1 cellular context compared by ENCODE assay signal in the genomic region with DNA sequence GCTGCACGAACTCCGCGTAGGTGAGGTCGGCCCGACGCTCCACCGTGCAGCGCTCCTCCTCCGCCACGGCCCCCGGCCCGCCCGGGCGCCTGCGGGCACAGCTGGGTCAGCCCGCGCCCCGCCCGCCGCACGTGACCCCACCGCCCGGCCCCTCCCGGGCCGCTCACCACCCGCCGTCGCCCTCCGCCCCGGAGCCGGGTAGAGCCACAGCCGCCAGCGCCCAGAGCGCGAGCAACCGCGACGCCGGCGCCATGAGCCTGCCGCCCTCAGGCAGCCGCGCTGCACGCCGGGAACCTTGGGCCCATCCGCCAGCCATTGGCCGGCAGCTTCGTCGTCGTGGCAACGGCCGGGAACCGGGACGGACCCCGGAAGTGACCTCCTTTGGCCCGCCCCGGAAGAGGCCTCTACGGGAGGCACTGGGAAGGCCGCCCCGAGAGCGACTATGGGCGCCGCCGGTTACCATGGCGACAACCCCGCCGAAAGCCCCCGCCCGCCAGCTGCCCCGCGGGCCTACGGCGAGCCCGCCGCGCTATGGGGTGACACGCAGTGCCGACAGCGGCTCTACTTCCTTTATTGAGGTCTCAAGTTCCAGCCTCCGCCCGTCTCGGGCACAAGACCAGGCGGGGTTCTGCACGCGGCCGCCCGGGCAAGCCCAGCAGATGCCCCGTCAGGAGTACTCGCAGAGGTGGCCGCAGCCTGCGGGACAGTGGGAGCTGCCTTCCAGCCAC.
TF ChIP-seq lines count a peak whose summit lies in the region.

A gene with protein sequence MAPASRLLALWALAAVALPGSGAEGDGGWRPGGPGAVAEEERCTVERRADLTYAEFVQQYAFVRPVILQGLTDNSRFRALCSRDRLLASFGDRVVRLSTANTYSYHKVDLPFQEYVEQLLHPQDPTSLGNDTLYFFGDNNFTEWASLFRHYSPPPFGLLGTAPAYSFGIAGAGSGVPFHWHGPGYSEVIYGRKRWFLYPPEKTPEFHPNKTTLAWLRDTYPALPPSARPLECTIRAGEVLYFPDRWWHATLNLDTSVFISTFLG (minus strand): TSS at position 268 of the 728 bp plus-strand sequence. CDS start 15 bp downstream, at position 253.

TF ChIP-seq in GM12878, 131 proteins besides CTCF, POLR2A, EP300 and RAD21 (continued from another document and continues in another):
- no peak for TF ChIP-seq BRCA1 (IDR thresholded peaks at IDR 0.05; ENCODE audit: low read depth, low read length)
- TF ChIP-seq YY1 (IDR thresholded peaks at IDR 0.05; ENCODE audit: low read depth, low read length) = peak; percentile 96
- TF ChIP-seq RELA (IDR thresholded peaks at IDR 0.05; ENCODE audit: borderline replicate concordance, partially characterized antibody) = peak; percentile 24
- no peak for TF ChIP-seq ATF7 (IDR thresholded peaks at IDR 0.05; ENCODE audit: low read depth)
- TF ChIP-seq PAX5 (IDR thresholded peaks at IDR 0.05; ENCODE audit: borderline replicate concordance, low read depth, low read length) = peak; percentile 71; the same call in 1 of the 2 replicates
- TF ChIP-seq TARDBP (IDR thresholded peaks at IDR 0.05; ENCODE audit: borderline replicate concordance) = 0 out of 2 replicates have a peak, but pooled peaks have one; percentile 13
- no peak for TF ChIP-seq IRF4 (IDR thresholded peaks at IDR 0.05; ENCODE audit: low read depth, low read length)
- TF ChIP-seq, protein P1, sequence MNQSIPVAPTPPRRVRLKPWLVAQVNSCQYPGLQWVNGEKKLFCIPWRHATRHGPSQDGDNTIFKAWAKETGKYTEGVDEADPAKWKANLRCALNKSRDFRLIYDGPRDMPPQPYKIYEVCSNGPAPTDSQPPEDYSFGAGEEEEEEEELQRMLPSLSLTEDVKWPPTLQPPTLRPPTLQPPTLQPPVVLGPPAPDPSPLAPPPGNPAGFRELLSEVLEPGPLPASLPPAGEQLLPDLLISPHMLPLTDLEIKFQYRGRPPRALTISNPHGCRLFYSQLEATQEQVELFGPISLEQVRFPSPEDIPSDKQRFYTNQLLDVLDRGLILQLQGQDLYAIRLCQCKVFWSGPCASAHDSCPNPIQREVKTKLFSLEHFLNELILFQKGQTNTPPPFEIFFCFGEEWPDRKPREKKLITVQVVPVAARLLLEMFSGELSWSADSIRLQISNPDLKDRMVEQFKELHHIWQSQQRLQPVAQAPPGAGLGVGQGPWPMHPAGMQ (IDR thresholded peaks at IDR 0.05; ENCODE audit: borderline replicate concordance) = no peak
- TF ChIP-seq, protein P2, sequence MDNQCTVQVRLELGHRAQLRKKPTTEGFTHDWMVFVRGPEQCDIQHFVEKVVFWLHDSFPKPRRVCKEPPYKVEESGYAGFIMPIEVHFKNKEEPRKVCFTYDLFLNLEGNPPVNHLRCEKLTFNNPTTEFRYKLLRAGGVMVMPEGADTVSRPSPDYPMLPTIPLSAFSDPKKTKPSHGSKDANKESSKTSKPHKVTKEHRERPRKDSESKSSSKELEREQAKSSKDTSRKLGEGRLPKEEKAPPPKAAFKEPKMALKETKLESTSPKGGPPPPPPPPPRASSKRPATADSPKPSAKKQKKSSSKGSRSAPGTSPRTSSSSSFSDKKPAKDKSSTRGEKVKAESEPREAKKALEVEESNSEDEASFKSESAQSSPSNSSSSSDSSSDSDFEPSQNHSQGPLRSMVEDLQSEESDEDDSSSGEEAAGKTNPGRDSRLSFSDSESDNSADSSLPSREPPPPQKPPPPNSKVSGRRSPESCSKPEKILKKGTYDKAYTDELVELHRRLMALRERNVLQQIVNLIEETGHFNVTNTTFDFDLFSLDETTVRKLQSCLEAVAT (IDR thresholded peaks at IDR 0.05) = no peak
- TF ChIP-seq CHD4 (IDR thresholded peaks at IDR 0.05) = no peak
- no peak for TF ChIP-seq SMAD1 (IDR thresholded peaks at IDR 0.05; ENCODE audit: low read depth, partially characterized antibody)
- TF ChIP-seq ZSCAN29 (IDR thresholded peaks at IDR 0.05) = 0 out of 2 replicates have a peak, but pooled peaks have one; percentile 20
- no peak for TF ChIP-seq NR2C2 (IDR thresholded peaks at IDR 0.05; ENCODE audit: borderline replicate concordance, control insufficient read depth, insufficient read length, low read depth)
- TF ChIP-seq GABPA (IDR thresholded peaks at IDR 0.05; ENCODE audit: low read depth) = peak; percentile 95
- TF ChIP-seq, protein P3, sequence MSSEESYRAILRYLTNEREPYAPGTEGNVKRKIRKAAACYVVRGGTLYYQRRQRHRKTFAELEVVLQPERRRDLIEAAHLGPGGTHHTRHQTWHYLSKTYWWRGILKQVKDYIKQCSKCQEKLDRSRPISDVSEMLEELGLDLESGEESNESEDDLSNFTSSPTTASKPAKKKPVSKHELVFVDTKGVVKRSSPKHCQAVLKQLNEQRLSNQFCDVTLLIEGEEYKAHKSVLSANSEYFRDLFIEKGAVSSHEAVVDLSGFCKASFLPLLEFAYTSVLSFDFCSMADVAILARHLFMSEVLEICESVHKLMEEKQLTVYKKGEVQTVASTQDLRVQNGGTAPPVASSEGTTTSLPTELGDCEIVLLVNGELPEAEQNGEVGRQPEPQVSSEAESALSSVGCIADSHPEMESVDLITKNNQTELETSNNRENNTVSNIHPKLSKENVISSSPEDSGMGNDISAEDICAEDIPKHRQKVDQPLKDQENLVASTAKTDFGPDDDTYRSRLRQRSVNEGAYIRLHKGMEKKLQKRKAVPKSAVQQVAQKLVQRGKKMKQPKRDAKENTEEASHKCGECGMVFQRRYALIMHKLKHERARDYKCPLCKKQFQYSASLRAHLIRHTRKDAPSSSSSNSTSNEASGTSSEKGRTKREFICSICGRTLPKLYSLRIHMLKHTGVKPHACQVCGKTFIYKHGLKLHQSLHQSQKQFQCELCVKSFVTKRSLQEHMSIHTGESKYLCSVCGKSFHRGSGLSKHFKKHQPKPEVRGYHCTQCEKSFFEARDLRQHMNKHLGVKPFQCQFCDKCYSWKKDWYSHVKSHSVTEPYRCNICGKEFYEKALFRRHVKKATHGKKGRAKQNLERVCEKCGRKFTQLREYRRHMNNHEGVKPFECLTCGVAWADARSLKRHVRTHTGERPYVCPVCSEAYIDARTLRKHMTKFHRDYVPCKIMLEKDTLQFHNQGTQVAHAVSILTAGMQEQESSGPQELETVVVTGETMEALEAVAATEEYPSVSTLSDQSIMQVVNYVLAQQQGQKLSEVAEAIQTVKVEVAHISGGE (CRISPR knock-in tag; IDR thresholded peaks at IDR 0.05) = no peak
- TF ChIP-seq SMAD5 (IDR thresholded peaks at IDR 0.05; ENCODE audit: low read depth) = 0 out of 2 replicates have a peak, but pooled peaks have one; percentile 45
- no peak for TF ChIP-seq ZNF622 (IDR thresholded peaks at IDR 0.05)
- no peak for TF ChIP-seq FOXM1 (IDR thresholded peaks at IDR 0.05; ENCODE audit: low read depth, low read length)
- TF ChIP-seq PAX8 (IDR thresholded peaks at IDR 0.05) = no peak
- TF ChIP-seq TAF1 (IDR thresholded peaks at IDR 0.05; ENCODE audit: borderline replicate concordance, low read depth, low read length) = peak; percentile 90
- TF ChIP-seq BACH1 (IDR thresholded peaks at IDR 0.05; ENCODE audit: borderline replicate concordance) = no peak; the same call in 1 of the 2 replicates
- TF ChIP-seq WRNIP1 (IDR thresholded peaks at IDR 0.05; ENCODE audit: borderline replicate concordance, low read depth, low read length) = no peak
- TF ChIP-seq ASH2L (IDR thresholded peaks at IDR 0.05; ENCODE audit: borderline replicate concordance, low read depth) = no peak
- TF ChIP-seq IKZF1 (conservative IDR thresholded peaks at IDR 0.05) = peak; percentile 79; the same call in 1 of the 2 replicates
- no peak for TF ChIP-seq ZNF384 (IDR thresholded peaks at IDR 0.05; ENCODE audit: borderline replicate concordance, low read depth, low read length)
- TF ChIP-seq ZBED1 (IDR thresholded peaks at IDR 0.05; ENCODE audit: borderline replicate concordance) = no peak; the same call in 1 of the 2 replicates
- TF ChIP-seq MEF2A (IDR thresholded peaks at IDR 0.05; ENCODE audit: insufficient read depth, low read depth, low read length) = 0 out of 2 replicates have a peak, but pooled peaks have one; percentile 27
- TF ChIP-seq SMC3 (IDR thresholded peaks at IDR 0.05; ENCODE audit: borderline replicate concordance, low read length) = no peak
- 0 out of 2 replicates have a peak, but pooled peaks have one; percentile 79 for TF ChIP-seq POLR2AphosphoS5 (IDR thresholded peaks at IDR 0.05; ENCODE audit: low read length)
- TF ChIP-seq POLR2AphosphoS2 (IDR thresholded peaks at IDR 0.05; ENCODE audit: low read depth, low read length) = peak; percentile 96
- TF ChIP-seq, protein P4, sequence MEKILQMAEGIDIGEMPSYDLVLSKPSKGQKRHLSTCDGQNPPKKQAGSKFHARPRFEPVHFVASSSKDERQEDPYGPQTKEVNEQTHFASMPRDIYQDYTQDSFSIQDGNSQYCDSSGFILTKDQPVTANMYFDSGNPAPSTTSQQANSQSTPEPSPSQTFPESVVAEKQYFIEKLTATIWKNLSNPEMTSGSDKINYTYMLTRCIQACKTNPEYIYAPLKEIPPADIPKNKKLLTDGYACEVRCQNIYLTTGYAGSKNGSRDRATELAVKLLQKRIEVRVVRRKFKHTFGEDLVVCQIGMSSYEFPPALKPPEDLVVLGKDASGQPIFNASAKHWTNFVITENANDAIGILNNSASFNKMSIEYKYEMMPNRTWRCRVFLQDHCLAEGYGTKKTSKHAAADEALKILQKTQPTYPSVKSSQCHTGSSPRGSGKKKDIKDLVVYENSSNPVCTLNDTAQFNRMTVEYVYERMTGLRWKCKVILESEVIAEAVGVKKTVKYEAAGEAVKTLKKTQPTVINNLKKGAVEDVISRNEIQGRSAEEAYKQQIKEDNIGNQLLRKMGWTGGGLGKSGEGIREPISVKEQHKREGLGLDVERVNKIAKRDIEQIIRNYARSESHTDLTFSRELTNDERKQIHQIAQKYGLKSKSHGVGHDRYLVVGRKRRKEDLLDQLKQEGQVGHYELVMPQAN (conservative IDR thresholded peaks at IDR 0.05) = peak; percentile 74; the same call in 1 of the 2 replicates
- no peak for TF ChIP-seq SMARCA5 (IDR thresholded peaks at IDR 0.05)
- TF ChIP-seq MTA2 (IDR thresholded peaks at IDR 0.05; ENCODE audit: low read depth) = no peak
- TF ChIP-seq HDGF (IDR thresholded peaks at IDR 0.05) = peak; percentile 31; the same call in 1 of the 2 replicates
- no peak for TF ChIP-seq KDM1A (IDR thresholded peaks at IDR 0.05; ENCODE audit: borderline replicate concordance)
- no peak for TF ChIP-seq PML (IDR thresholded peaks at IDR 0.05; ENCODE audit: low read length)
- peak; percentile 76; the same call in 1 of the 2 replicates for TF ChIP-seq ZNF207 (IDR thresholded peaks at IDR 0.05; ENCODE audit: borderline replicate concordance)
- no peak; the same call in 1 of the 2 replicates for TF ChIP-seq LARP7 (IDR thresholded peaks at IDR 0.05)
- TF ChIP-seq, protein P5, sequence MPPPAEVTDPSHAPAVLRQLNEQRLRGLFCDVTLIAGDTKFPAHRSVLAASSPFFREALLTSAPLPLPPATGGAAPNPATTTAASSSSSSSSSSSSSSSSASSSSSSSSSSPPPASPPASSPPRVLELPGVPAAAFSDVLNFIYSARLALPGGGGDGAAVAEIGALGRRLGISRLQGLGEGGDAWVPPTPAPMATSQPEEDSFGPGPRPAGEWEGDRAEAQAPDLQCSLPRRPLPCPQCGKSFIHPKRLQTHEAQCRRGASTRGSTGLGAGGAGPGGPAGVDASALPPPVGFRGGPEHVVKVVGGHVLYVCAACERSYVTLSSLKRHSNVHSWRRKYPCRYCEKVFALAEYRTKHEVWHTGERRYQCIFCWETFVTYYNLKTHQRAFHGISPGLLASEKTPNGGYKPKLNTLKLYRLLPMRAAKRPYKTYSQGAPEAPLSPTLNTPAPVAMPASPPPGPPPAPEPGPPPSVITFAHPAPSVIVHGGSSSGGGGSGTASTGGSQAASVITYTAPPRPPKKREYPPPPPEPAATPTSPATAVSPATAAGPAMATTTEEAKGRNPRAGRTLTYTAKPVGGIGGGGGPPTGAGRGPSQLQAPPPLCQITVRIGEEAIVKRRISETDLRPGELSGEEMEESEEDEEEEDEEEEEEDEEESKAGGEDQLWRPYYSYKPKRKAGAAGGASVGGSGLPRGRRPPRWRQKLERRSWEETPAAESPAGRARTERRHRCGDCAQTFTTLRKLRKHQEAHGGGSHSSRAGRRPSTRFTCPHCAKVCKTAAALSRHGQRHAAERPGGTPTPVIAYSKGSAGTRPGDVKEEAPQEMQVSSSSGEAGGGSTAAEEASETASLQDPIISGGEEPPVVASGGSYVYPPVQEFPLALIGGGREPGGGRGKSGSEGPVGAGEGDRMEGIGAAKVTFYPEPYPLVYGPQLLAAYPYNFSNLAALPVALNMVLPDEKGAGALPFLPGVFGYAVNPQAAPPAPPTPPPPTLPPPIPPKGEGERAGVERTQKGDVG (CRISPR knock-in tag; IDR thresholded peaks at IDR 0.05) = no peak
- TF ChIP-seq CBFB (IDR thresholded peaks at IDR 0.05; ENCODE audit: low read depth) = no peak
- no peak for TF ChIP-seq CHD1 (IDR thresholded peaks at IDR 0.05; ENCODE audit: low read depth, low read length)
- TF ChIP-seq NFXL1 (IDR thresholded peaks at IDR 0.05; ENCODE audit: borderline replicate concordance) = no peak
- peak; percentile 70; the same call in 1 of the 2 replicates for TF ChIP-seq DPF2 (IDR thresholded peaks at IDR 0.05)
- TF ChIP-seq FOXK2 (IDR thresholded peaks at IDR 0.05) = no peak
- peak; percentile 47 to 91; a peak in 3 of 4 replicates for TF ChIP-seq BHLHE40 (IDR thresholded peaks at IDR 0.05; ENCODE audit: borderline replicate concordance in 1 of 2, low read depth in 2 of 2, low read length in 1 of 2)
- TF ChIP-seq NFYA (IDR thresholded peaks at IDR 0.05; ENCODE audit: borderline replicate concordance, low read depth, low read length) = no peak
- TF ChIP-seq, protein P6, sequence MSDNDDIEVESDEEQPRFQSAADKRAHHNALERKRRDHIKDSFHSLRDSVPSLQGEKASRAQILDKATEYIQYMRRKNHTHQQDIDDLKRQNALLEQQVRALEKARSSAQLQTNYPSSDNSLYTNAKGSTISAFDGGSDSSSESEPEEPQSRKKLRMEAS (IDR thresholded peaks at IDR 0.05; ENCODE audit: low read depth, low read length) = peak; percentile 90
- TF ChIP-seq KLF5 (IDR thresholded peaks at IDR 0.05; ENCODE audit: partially characterized antibody) = peak; percentile 69
- peak; percentile 63; the same call in 1 of the 2 replicates for TF ChIP-seq RB1 (IDR thresholded peaks at IDR 0.05; ENCODE audit: borderline replicate concordance)
- TF ChIP-seq SIX5 (IDR thresholded peaks at IDR 0.05; ENCODE audit: low read depth, low read length, severe bottlenecking) = peak; percentile 53
- no peak for TF ChIP-seq RCOR1 (conservative IDR thresholded peaks at IDR 0.05; ENCODE audit: low read depth, low read length)
- no peak for TF ChIP-seq STAT3 (IDR thresholded peaks at IDR 0.05; ENCODE audit: low read depth, low read length)
